Comparison of ENCODE assay signal across 8 cellular contexts in the genomic region with DNA sequence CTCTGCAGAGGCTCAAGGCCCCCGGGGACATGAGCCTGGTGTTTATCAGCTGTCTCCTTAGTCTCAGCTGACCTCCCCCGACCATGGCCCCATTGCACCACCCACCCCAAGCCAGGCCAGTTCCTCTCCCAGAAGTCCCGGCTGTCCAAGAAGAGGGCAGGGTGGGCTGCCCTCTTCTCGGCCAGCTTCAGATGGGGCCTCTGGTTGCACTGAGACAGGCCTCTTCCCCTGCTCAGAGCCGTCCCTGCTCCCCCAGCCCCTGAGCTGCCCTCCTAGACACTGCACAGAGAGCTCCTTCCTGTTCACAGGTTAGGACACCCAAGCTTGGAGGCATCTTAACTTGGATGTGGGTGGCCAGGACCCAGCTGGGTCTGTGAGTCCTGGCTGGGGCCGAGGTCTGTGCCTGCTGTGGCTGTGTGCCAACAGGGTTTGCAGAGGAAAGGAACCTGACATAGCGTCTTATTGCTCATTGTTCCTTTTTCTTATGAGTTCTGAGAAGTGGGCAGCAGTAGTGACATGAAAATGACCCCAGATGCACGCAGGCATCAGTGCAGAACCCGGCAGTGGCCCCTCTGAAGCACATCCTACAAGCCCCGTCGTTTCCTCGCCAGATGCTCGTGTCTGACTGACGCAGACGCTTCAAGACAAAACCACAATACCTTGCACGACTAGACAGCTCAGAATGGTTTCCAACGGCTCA. TPM values are rescaled to one million over a fixed set of nuclear protein-coding genes. Genes with fewer than 3 reads are reported as not detected.
DNase-seq lines count a peak whose midpoint lies in the region; ATAC-seq, FAIRE-seq and TF ChIP-seq lines count a peak whose summit lies in the region.

No MANE protein-coding gene starts in this region.

- H3K4me1 ChIP-seq in IMR-90 (ENCODE audit: control insufficient read depth, insufficient read depth, low read length) (peaks cover 16% of the 10 kb centered on the region; the same call in 1 of the 2 replicates), SJCRH30 (peaks cover 3% of the 10 kb centered on the region; the same call in 1 of the 2 replicates)

- peaks cover 71% of the 10 kb centered on the region for H3K36me3 Mint-ChIP-seq in effector memory CD8-positive, alpha-beta T cell (ENCODE audit: insufficient read depth)

- H3K27me3 Mint-ChIP-seq in effector memory CD8-positive, alpha-beta T cell, result no peaks in the 10 kb centered on the region

- peak overlapping the region; percentile 80 for H2AFZ ChIP-seq in IMR-90 (replicated peaks; ENCODE audit: low read length, poor library complexity)

- H4K8ac ChIP-seq in IMR-90 (ENCODE audit: low read depth in 2 of 2, low read length in 2 of 2), result peak overlapping the region; percentile 56 to 63; a peak in 1 of 4 replicates

- no peak overlapping the region for H2BK20ac ChIP-seq in IMR-90 (ENCODE audit: low read depth, low read length)

- H3K4me3 ChIP-seq in GM12875 (ENCODE audit: low read depth, low read length), result peak overlapping the region; percentile 57
- no peak overlapping the region for H3K4me3 ChIP-seq in IMR-90 (ENCODE audit: insufficient read depth, low read depth, low read length)
- H3K4me3 ChIP-seq in SJCRH30, result no peak overlapping the region

- H3K9me3 ChIP-seq in IMR-90 (ENCODE audit: control insufficient read depth, insufficient read depth, low read length) (no peaks in the 10 kb centered on the region), SJCRH30 (replicated peaks) (no peaks in the 10 kb centered on the region)

- H3K36me3 ChIP-seq in IMR-90 (ENCODE audit: control insufficient read depth, insufficient read depth, low read length) (peaks cover 25% of the 10 kb centered on the region), SJCRH30 (peaks cover 15% of the 10 kb centered on the region)

- TF ChIP-seq POLR2A in IMR-90 (IDR thresholded peaks at IDR 0.05; ENCODE audit: low read depth, low read length), result no peak

- no peak overlapping the region for H2BK15ac ChIP-seq in IMR-90 (ENCODE audit: low read depth, low read length)

- no peaks in the 10 kb centered on the region for H3K9me3 Mint-ChIP-seq in effector memory CD8-positive, alpha-beta T cell

- no peak overlapping the region for H3K23ac ChIP-seq in IMR-90 (ENCODE audit: low read depth, low read length)

- in situ Hi-C loops in IMR-90 (cut with MboI; ENCODE audit: low sequenced_read_pairs), result no loop called here

- H3K27ac ChIP-seq in IMR-90 (ENCODE audit: insufficient read depth, low read length) (0 out of 2 replicates have a peak overlapping the region, but pooled peaks have one; percentile 26), SJCRH30 (no peak overlapping the region)

- H2BK5ac ChIP-seq in IMR-90 (ENCODE audit: low read depth, low read length, poor library complexity, severe bottlenecking), result no peak overlapping the region

- no TSS peak for BruUV-seq in IMR-90 (replicated peaks; lab: Mats Ljungman, UMichigan)

- CTCF ChIA-PET in IMR-90 (lab: Yijun Ruan, JAX), result interaction anchor here (0.9 kb wide), 1 partner anchor 161 kb away, joined by 3 read pairs; no protein-coding TSS in a partner anchor

- no peak overlapping the region for H3K14ac ChIP-seq in IMR-90 (replicated peaks; ENCODE audit: low read depth, low read length)

- FAIRE-seq in frontal cortex (lab: Jason Lieb, UNC), result no peak

- no peak overlapping the region for H3K18ac ChIP-seq in IMR-90 (ENCODE audit: low read depth, low read length)

- H4K20me1 ChIP-seq in IMR-90 (ENCODE audit: insufficient read depth, low read length), result peaks cover 39% of the 10 kb centered on the region

- no peak overlapping the region for H3K9ac ChIP-seq in IMR-90 (ENCODE audit: low read depth, low read length)

- TF ChIP-seq RAD21 in IMR-90 (IDR thresholded peaks at IDR 0.05; ENCODE audit: low read length), result no peak

- intact Hi-C loops in IMR-90 (cut with micrococcal nuclease), result no loop called here

- no peaks in the 10 kb centered on the region for H3K27me3 ChIP-seq in IMR-90 (ENCODE audit: control insufficient read depth, insufficient read depth, low read length)
- no peaks in the 10 kb centered on the region for H3K27me3 ChIP-seq in SJCRH30

- 0 out of 2 replicates have a peak, but pooled peaks cover 3% of the 10 kb centered on the region for H3K9me1 ChIP-seq in IMR-90 (ENCODE audit: insufficient read depth, low read length)

- H4K5ac ChIP-seq in IMR-90 (ENCODE audit: low read depth, low read length), result no peak overlapping the region; the same call in 1 of the 2 replicates

- peaks cover 38 to 43% of the 10 kb centered on the region in 2 donors for H3K4me1 Mint-ChIP-seq in effector memory CD8-positive, alpha-beta T cell (ENCODE audit: low read depth in 2 of 2)

- H2AK9ac ChIP-seq in IMR-90 (replicated peaks; ENCODE audit: low read depth, low read length, poor library complexity), result peak overlapping the region; percentile 73

- peak overlapping the region; percentile 91 to 95 for H3K4me3 Mint-ChIP-seq in effector memory CD8-positive, alpha-beta T cell

- TF ChIP-seq CTCF in GM12875 (IDR thresholded peaks at IDR 0.05; ENCODE audit: borderline replicate concordance, insufficient read depth, low read depth, low read length), result no peak
- no peak for TF ChIP-seq CTCF in IMR-90 (conservative IDR thresholded peaks at IDR 0.05; ENCODE audit: low read depth, low read length)

- POLR2A ChIA-PET in IMR-90 (lab: Charles Lee; ENCODE audit: unreplicated experiment), result no interaction called here

- 81% methylated on average over 5 of the region's 17 CpGs; no CpG with 5 or more reads in 1 of the 2 experiments for WGBS in IMR-90 (ENCODE audit: extremely low coverage in 2 of 2, insufficient read length in 1 of 2), 2 experiments

- DNase-seq in IMR-90, result no peak
- DNase-seq in activated CD4-positive, alpha-beta T cell treated with anti-CD3 and anti-CD28 coated beads, Interleukin-2, amount 50 U/mL, for 48 hours, result peak; percentile 68 to 73
- DNase-seq in effector memory CD8-positive, alpha-beta T cell, result peak; percentile 72 to 76 (median 73)
- peak; percentile 47 for DNase-seq in pons (ENCODE audit: low spot score)
- DNase-seq in frontal cortex (ENCODE audit: low spot score in 2 of 2), result no peak
- no peak for DNase-seq in SJCRH30
- DNase-seq in cerebellar nuclear complex (lab: John Stamatoyannopoulos, UW), result no peak

- no peak overlapping the region for H2BK120ac ChIP-seq in IMR-90 (ENCODE audit: low read depth, low read length)

- H3K4me2 ChIP-seq in IMR-90 (ENCODE audit: low read depth, low read length), result no peak overlapping the region

- H3K56ac ChIP-seq in IMR-90 (ENCODE audit: extremely low read depth, insufficient read depth, low read length), result no peak overlapping the region

- H3K27ac Mint-ChIP-seq in effector memory CD8-positive, alpha-beta T cell, result peak overlapping the region; percentile 98 to 100

- H4K91ac ChIP-seq in IMR-90 (ENCODE audit: insufficient read depth, low read depth, low read length), result peak overlapping the region; percentile 15; the same call in 1 of the 2 replicates

- peaks cover 14 to 66% of the 10 kb centered on the region in 2 experiments for H3K79me1 ChIP-seq in IMR-90 (ENCODE audit: low read depth in 1 of 2, low read length in 2 of 2)

- peak overlapping the region; percentile 22; the same call in 1 of the 2 replicates for H3K4ac ChIP-seq in IMR-90 (ENCODE audit: low read depth, low read length)

- dilution Hi-C loops in IMR-90 (cut with HindIII; ENCODE audit: low sequenced_read_pairs, unreplicated experiment), result no loop called here

- no peak; the same call in 1 of the 2 replicates for ATAC-seq in IMR-90 (ENCODE audit: low read depth)
- ATAC-seq in effector memory CD8-positive, alpha-beta T cell (replicated peaks), result peak; percentile 69

- H2AK5ac ChIP-seq in IMR-90 (ENCODE audit: low read depth, low read length), result no peak overlapping the region

TF ChIP-seq in IMR-90, 13 proteins besides CTCF, POLR2A, EP300 and RAD21 (continues in another document):
- TF ChIP-seq FOS (IDR thresholded peaks at IDR 0.05; ENCODE audit: low read depth, low read length), result no peak
- TF ChIP-seq, protein P1, sequence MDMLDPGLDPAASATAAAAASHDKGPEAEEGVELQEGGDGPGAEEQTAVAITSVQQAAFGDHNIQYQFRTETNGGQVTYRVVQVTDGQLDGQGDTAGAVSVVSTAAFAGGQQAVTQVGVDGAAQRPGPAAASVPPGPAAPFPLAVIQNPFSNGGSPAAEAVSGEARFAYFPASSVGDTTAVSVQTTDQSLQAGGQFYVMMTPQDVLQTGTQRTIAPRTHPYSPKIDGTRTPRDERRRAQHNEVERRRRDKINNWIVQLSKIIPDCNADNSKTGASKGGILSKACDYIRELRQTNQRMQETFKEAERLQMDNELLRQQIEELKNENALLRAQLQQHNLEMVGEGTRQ (IDR thresholded peaks at IDR 0.05; ENCODE audit: low read depth, low read length), result no peak
- no peak for TF ChIP-seq RCOR1 (IDR thresholded peaks at IDR 0.05; ENCODE audit: insufficient replicate concordance, low read length)

RNA-seq across cellular contexts. Expression of a gene that starts 5.5 kb away (rescaled TPM):
- total RNA-seq in IMR-90 (2012; rRNA removed) (13.4 and 13.9 TPM in 2 replicates), frontal cortex (4.9 TPM)
- 42.7 and 45.3 TPM in 2 replicates for polyA plus RNA-seq in IMR-90 (2012; rRNA removed)
- 32.3 and 48.5 TPM in 2 replicates for polyA plus RNA-seq in IMR-90 (2012; cell fraction: cytosol; rRNA removed)
- polyA plus RNA-seq in IMR-90 (2012; cell fraction: nucleus; rRNA removed; ENCODE audit: low replicate concordance), result 188 and 434 TPM in 2 replicates
- 38.7 and 39.1 TPM in 2 replicates for total RNA-seq in SJCRH30 (2014; rRNA removed; shearing (Covaris generic))

RNA-seq across cellular contexts. Expression of a gene that starts 9.6 kb away (rescaled TPM):
- total RNA-seq in IMR-90 (2012; rRNA removed), result 10.3 and 10.4 TPM in 2 replicates
- 21.4 and 22.9 TPM in 2 replicates for polyA plus RNA-seq in IMR-90 (2012; rRNA removed)
- polyA plus RNA-seq in IMR-90 (2012; cell fraction: cytosol; rRNA removed), result 16.7 and 25.0 TPM in 2 replicates
- polyA plus RNA-seq in IMR-90 (2012; cell fraction: nucleus; rRNA removed; ENCODE audit: low replicate concordance), result 94.1 and 274 TPM in 2 replicates
- 6.1 TPM for total RNA-seq in frontal cortex
- total RNA-seq in SJCRH30 (2014; rRNA removed; shearing (Covaris generic)), result 15.4 and 16.4 TPM in 2 replicates

RNA-seq across cellular contexts. Expression of a gene that starts 20.7 kb away (rescaled TPM):
- total RNA-seq in IMR-90 (2012; rRNA removed) (under 0.01 and 0.18 TPM in 2 replicates), frontal cortex (2.0 TPM)
- 1.3 and 1.7 TPM in 2 replicates for polyA plus RNA-seq in IMR-90 (2012; rRNA removed)
- 1.6 and 3.8 TPM in 2 replicates for polyA plus RNA-seq in IMR-90 (2012; cell fraction: cytosol; rRNA removed)
- 7.1 and 11.4 TPM in 2 replicates for polyA plus RNA-seq in IMR-90 (2012; cell fraction: nucleus; rRNA removed; ENCODE audit: low replicate concordance)
- not detected in 2 replicates for total RNA-seq in SJCRH30 (2014; rRNA removed; shearing (Covaris generic))

RNA-seq across cellular contexts. Expression of a gene that starts 53.6 kb away (rescaled TPM):
- total RNA-seq in IMR-90 (2012; rRNA removed) (10.0 and 10.8 TPM in 2 replicates), frontal cortex (29.3 TPM)
- polyA plus RNA-seq in IMR-90 (2012; rRNA removed), result 28.6 and 30.9 TPM in 2 replicates
- polyA plus RNA-seq in IMR-90 (2012; cell fraction: cytosol; rRNA removed), result 7.5 and 13.6 TPM in 2 replicates
- 185 and 466 TPM in 2 replicates for polyA plus RNA-seq in IMR-90 (2012; cell fraction: nucleus; rRNA removed; ENCODE audit: low replicate concordance)
- total RNA-seq in SJCRH30 (2014; rRNA removed; shearing (Covaris generic)), result 27.8 and 40.2 TPM in 2 replicates

RNA-seq across cellular contexts. Expression of a gene that starts 59.9 kb away (rescaled TPM):
- total RNA-seq in IMR-90 (2012; rRNA removed), result 3.6 and 3.9 TPM in 2 replicates
- polyA plus RNA-seq in IMR-90 (2012; rRNA removed), result 35.2 and 35.7 TPM in 2 replicates
- polyA plus RNA-seq in IMR-90 (2012; cell fraction: cytosol; rRNA removed), result 18.7 and 22.6 TPM in 2 replicates
- polyA plus RNA-seq in IMR-90 (2012; cell fraction: nucleus; rRNA removed; ENCODE audit: low replicate concordance), result 264 and 926 TPM in 2 replicates
- total RNA-seq in frontal cortex, result 16.7 TPM
- 11.2 and 21.4 TPM in 2 replicates for total RNA-seq in SJCRH30 (2014; rRNA removed; shearing (Covaris generic))

Comparison
In these comparisons a context has a peak if more than half of its experiments do, and no peak if none do; other contexts are left out.
1. DNase-seq: peak in activated CD4-positive, alpha-beta T cell treated with anti-CD3 and anti-CD28 coated beads, Interleukin-2, amount 50 U/mL, for 48 hours (2 of 2), effector memory CD8-positive, alpha-beta T cell (3 of 3) and pons (single experiment); none in IMR-90 (single experiment), frontal cortex (0 of 2), SJCRH30 (0 of 2) and cerebellar nuclear complex (0 of 2).